27 cellular contexts compared by ENCODE assay signal in genomic region chr6:40754481-40755045, GRCh38.
DNase-seq lines count a peak whose midpoint lies in the region; ATAC-seq and TF ChIP-seq lines count a peak whose summit lies in the region.
"Had no signal": no experiment of that assay in that cellular context is flagged by ENCODE, and none has a peak within 500 bp of the region (broad histone marks: within the 10 kb centered on the region; RNA-seq: fewer than 3 reads in every experiment).

No MANE protein-coding gene starts in this region.

- H3K36me3 ChIP-seq in HUES48 (ENCODE audit: control insufficient read depth, insufficient read depth, low read length) (no peaks in the 10 kb centered on the region), rectal smooth muscle tissue (ENCODE audit: control insufficient read depth, insufficient read depth, low read length) (no peaks in the 10 kb centered on the region), prostate gland (no peaks in the 10 kb centered on the region)
- H3K36me3 ChIP-seq: cardiac muscle cell, ovary, Peyer's patch had no signal

- 35% methylated on average over 27 of the region's 30 CpGs for WGBS in prostate gland

- peak overlapping the region; percentile 38 for H3K4me3 ChIP-seq in HUES48 (ENCODE audit: low read depth, low read length)
- no peak overlapping the region for H3K4me3 ChIP-seq in rectal smooth muscle tissue (ENCODE audit: low read length)
- H3K4me3 ChIP-seq in prostate gland = no peak overlapping the region
- H3K4me3 ChIP-seq: cardiac muscle cell, GM12878, hepatocyte, ovary, Peyer's patch had no signal

- TF ChIP-seq POLR2A in prostate gland (IDR thresholded peaks at IDR 0.05) = no peak

- H3K4me1 ChIP-seq in HUES48 (ENCODE audit: control insufficient read depth, insufficient read depth, low read length) (peaks cover 16% of the 10 kb centered on the region), rectal smooth muscle tissue (ENCODE audit: control insufficient read depth, insufficient read depth, low read length) (peaks cover 14% of the 10 kb centered on the region), prostate gland (replicated peaks) (no peaks in the 10 kb centered on the region)
- H3K4me1 ChIP-seq: Peyer's patch, testis had no signal

- TF ChIP-seq CTCF in prostate gland (IDR thresholded peaks at IDR 0.05) = no peak

- peak; percentile 29 for DNase-seq in iPS-NIHi7 (ENCODE audit: extremely low spot score)
- no peak for DNase-seq in Right ventricle myocardium superior
- no peak for DNase-seq in germinal center (ENCODE audit: low spot score)
- no peak for DNase-seq in activated T-cell treated with anti-CD3 and anti-CD28 coated beads for 4 hours
- DNase-seq in prostate gland (ENCODE audit: low spot score) = no peak
- DNase-seq: activated CD4-positive, alpha-beta memory T cell treated with anti-CD3 and anti-CD28 coated beads, Interleukin-2, amount 10 ng/mL, durations not matched to agents 7 days and 5 days; activated CD4-positive, alpha-beta T cell treated with anti-CD3 and anti-CD28 coated beads for 1 hour; C1 segment of cervical spinal cord; Calu3; left ventricle myocardium superior; midbrain; naive thymus-derived CD8-positive, alpha-beta T cell; NCI-H1048; NCI-H1694; NCI-H526 treated with DMSO at 0.1 percent for 48 hours; Peyer's patch; stimulated activated naive CD4-positive, alpha-beta T cell; testis had no signal

- no peaks in the 10 kb centered on the region for H3K9me3 ChIP-seq in HUES48 (ENCODE audit: control insufficient read depth, insufficient read depth, low read length)
- H3K9me3 ChIP-seq in prostate gland = no peaks in the 10 kb centered on the region
- H3K9me3 ChIP-seq: ovary, Peyer's patch, testis had no signal

- H3K9ac ChIP-seq in HUES48 (ENCODE audit: low read depth, low read length) (no peak overlapping the region), rectal smooth muscle tissue (ENCODE audit: low read length) (no peak overlapping the region)

- ATAC-seq in Right ventricle myocardium superior (ENCODE audit: poor library complexity) = no peak
- ATAC-seq: activated naive CD4-positive, alpha-beta T cell treated with anti-CD3 and anti-CD28 coated beads, Interleukin-2, amount 50 U/mL, for 72 hours; GM12878; left ventricle myocardium superior; naive thymus-derived CD8-positive, alpha-beta T cell; sciatic nerve had no signal

- H3K27me3 ChIP-seq in HUES48 (ENCODE audit: control insufficient read depth, insufficient read depth, low read length) = peaks cover 39% of the 10 kb centered on the region
- H3K27me3 ChIP-seq in rectal smooth muscle tissue (ENCODE audit: control insufficient read depth, insufficient read depth, low read length) = no peaks in the 10 kb centered on the region
- peaks cover 9% of the 10 kb centered on the region for H3K27me3 ChIP-seq in prostate gland (replicated peaks; ENCODE audit: insufficient read depth)
- H3K27me3 ChIP-seq: cardiac muscle cell, ovary, Peyer's patch, testis had no signal

- intact Hi-C loops in Right ventricle myocardium superior (cut with DNase I) (no loop called here), prostate gland (cut with DNase I) (no loop called here)

- H3K27ac ChIP-seq in HUES48 (ENCODE audit: low read depth, low read length) (no peak overlapping the region), angular gyrus (ENCODE audit: low read depth, low read length) (peak overlapping the region; percentile 25), rectal smooth muscle tissue (ENCODE audit: low read depth, low read length) (peak overlapping the region; percentile 69), prostate gland (no peak overlapping the region)
- H3K27ac ChIP-seq: cardiac muscle cell, hepatocyte, ovary, Peyer's patch, testis had no signal

Comparison
In these comparisons a context has a peak if more than half of its experiments do, and no peak if none do; other contexts are left out.
1. H3K27ac ChIP-seq: peak in angular gyrus (single experiment) and rectal smooth muscle tissue (single experiment); none in HUES48 (single experiment) and prostate gland (0 of 2).